ENCODE assay signal across 13 cellular contexts in the genomic region with DNA sequence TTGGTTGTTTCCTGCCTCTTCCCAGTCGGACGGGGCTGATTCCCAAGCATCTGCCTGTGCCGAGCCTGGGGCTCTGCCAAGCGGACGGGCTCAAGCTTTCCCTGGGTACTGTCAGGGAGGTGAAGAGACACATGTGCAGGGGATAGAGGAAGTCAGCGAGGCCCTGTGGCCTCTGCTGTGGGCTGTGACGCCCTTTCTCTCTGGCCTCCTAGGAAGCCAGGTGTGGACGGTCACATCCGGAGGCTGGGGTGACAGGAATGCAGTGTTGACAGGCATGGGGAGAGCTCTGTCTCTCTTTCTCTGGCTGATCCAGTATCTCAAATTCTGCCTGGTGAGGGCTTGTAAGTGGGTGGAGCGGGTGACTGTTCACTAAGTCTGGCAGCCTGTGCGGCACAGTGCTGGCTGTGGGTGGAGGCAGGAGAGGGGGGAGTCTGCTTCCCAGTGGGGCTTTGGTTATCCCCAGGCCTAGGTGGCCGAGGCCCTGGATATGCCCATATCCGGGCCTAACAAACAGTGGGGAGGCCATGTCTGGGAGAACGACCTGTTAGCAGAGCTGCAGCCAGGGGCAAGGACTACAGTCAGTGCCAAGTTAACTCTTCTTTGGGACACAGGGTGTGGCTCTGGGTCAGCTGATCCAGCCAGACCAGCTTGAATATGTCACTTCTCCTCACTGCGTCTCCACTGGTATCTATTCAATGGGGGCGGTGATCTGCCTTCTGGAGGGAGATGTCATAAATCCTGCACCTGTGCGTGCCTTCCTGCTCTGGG. TPM values are rescaled to one million over a fixed set of nuclear protein-coding genes. Genes with fewer than 3 reads are reported as not detected.
DNase-seq lines count a peak whose midpoint lies in the region; ATAC-seq and TF ChIP-seq lines count a peak whose summit lies in the region.
"Had no signal": no experiment of that assay in that cellular context is flagged by ENCODE, and none has a peak within 500 bp of the region (broad histone marks: within the 10 kb centered on the region; RNA-seq: fewer than 3 reads in every experiment).

No MANE protein-coding gene starts in this region.

- peaks cover 24 to 30% of the 10 kb centered on the region in 2 donors for H3K36me3 Mint-ChIP-seq in CD4-positive, alpha-beta memory T cell

- no peak overlapping the region for H3K27ac ChIP-seq in CD4-positive, alpha-beta memory T cell (ENCODE audit: low read depth, low read length)
- no peak overlapping the region for H3K27ac ChIP-seq in neural cell (ENCODE audit: low read length)

- no peak for TF ChIP-seq EP300 in neural cell (conservative IDR thresholded peaks at IDR 0.05; ENCODE audit: poor library complexity, severe bottlenecking)

- CTCF ChIA-PET in CD4-positive, alpha-beta memory T cell (lab: Charles Lee; ENCODE audit: partially characterized antibody) = no interaction called here

- H3K9me3 Mint-ChIP-seq in CD4-positive, alpha-beta memory T cell = no peaks in the 10 kb centered on the region

- H3K4me3 Mint-ChIP-seq in CD4-positive, alpha-beta memory T cell = peak overlapping the region in 5 of 8 donors; percentile 50 to 90 (median 63)

- TF ChIP-seq POLR2A in erythroblast (IDR thresholded peaks at IDR 0.05; ENCODE audit: low read length) = no peak

- ATAC-seq in HG03039 (IDR thresholded peaks at IDR 0.05; ENCODE audit: unreplicated experiment) (no peak), HG02571 (IDR thresholded peaks at IDR 0.05; ENCODE audit: unreplicated experiment) (no peak), HG03432 (IDR thresholded peaks at IDR 0.05; ENCODE audit: unreplicated experiment) (no peak)

- H3K4me1 Mint-ChIP-seq in CD4-positive, alpha-beta memory T cell = peaks cover 4 to 20% (median 13%) of the 10 kb centered on the region in 4 donors

- H2AFZ ChIP-seq in Loucy (ENCODE audit: low read length) (no peak overlapping the region), neural cell (ENCODE audit: low read depth, low read length) (no peak overlapping the region)

- no peaks in the 10 kb centered on the region for H3K9me3 ChIP-seq in CD4-positive, alpha-beta memory T cell (ENCODE audit: control insufficient read depth in 1 of 2, low read length in 2 of 2)
- no peaks in the 10 kb centered on the region for H3K9me3 ChIP-seq in Loucy (ENCODE audit: insufficient read depth, low read depth, low read length)
- no peaks in the 10 kb centered on the region for H3K9me3 ChIP-seq in neural cell (ENCODE audit: low read length)

- H3K27me3 ChIP-seq in CD4-positive, alpha-beta memory T cell (ENCODE audit: insufficient read depth, low read length) = no peaks in the 10 kb centered on the region
- no peaks in the 10 kb centered on the region for H3K27me3 ChIP-seq in Loucy (ENCODE audit: insufficient read depth, low read length, poor library complexity, severe bottlenecking)
- no peaks in the 10 kb centered on the region for H3K27me3 ChIP-seq in neural cell (ENCODE audit: insufficient read depth, low read depth, low read length)

- H3K4me3 ChIP-seq in CD4-positive, alpha-beta memory T cell (ENCODE audit: low read length in 2 of 2) = no peak overlapping the region
- H3K4me3 ChIP-seq in Loucy (ENCODE audit: low read length, poor library complexity, severe bottlenecking) (no peak overlapping the region), neural cell (ENCODE audit: low read length) (peak overlapping the region; percentile 83)

- POLR2A ChIA-PET in CD4-positive, alpha-beta memory T cell (lab: Charles Lee; ENCODE audit: partially characterized antibody) = interaction anchor here (1.1 kb wide), 1 partner anchor 26 kb away, joined by 4 read pairs; no protein-coding TSS in a partner anchor

- H3K79me2 ChIP-seq in Loucy (ENCODE audit: insufficient read depth, low read length) = no peaks in the 10 kb centered on the region
- no peaks in the 10 kb centered on the region for H3K79me2 ChIP-seq in neural cell (replicated peaks; ENCODE audit: insufficient read depth, low read length)

- H3F3A ChIP-seq in Loucy (ENCODE audit: low read depth) (no peaks in the 10 kb centered on the region), neural cell (ENCODE audit: insufficient read depth, low read length, poor library complexity, severe bottlenecking) (no peaks in the 10 kb centered on the region)

- no peak for TF ChIP-seq RAD21 in neural cell (conservative IDR thresholded peaks at IDR 0.05)

- no peak for DNase-seq in CD4-positive, alpha-beta memory T cell
- DNase-seq in erythroblast (lab: John Stamatoyannopoulos, UW) = peak; percentile 21 to 27
- DNase-seq: activated effector memory CD4-positive, alpha-beta T cell treated with anti-CD3 and anti-CD28 coated beads, Interleukin-2, amount 50 U/mL, for 16 hours; effector memory CD4-positive, alpha-beta T cell; NCI-H2081 treated with DMSO at 0.1 percent for 48 hours; stimulated activated CD4-positive, alpha-beta T cell treated with anti-CD3 and anti-CD28 coated beads, Interleukin-1b, Interleukin-23, amount 100 ng/mL, for 48 hours had no signal

- peaks cover 14% of the 10 kb centered on the region for H3K4me1 ChIP-seq in CD4-positive, alpha-beta memory T cell (ENCODE audit: insufficient read depth, low read length)
- H3K4me1 ChIP-seq in Loucy (ENCODE audit: insufficient read depth, low read length, poor library complexity, severe bottlenecking) = peaks cover 15% of the 10 kb centered on the region

- no peaks in the 10 kb centered on the region for H3K27me3 Mint-ChIP-seq in CD4-positive, alpha-beta memory T cell

- peak overlapping the region in 1 of 7 donors; percentile 21 for H3K27ac Mint-ChIP-seq in CD4-positive, alpha-beta memory T cell

- H3K36me3 ChIP-seq in CD4-positive, alpha-beta memory T cell (ENCODE audit: insufficient read depth, low read length) = peaks cover 15% of the 10 kb centered on the region
- H3K36me3 ChIP-seq in Loucy (ENCODE audit: insufficient read depth, low read length) = no peaks in the 10 kb centered on the region
- no peaks in the 10 kb centered on the region for H3K36me3 ChIP-seq in neural cell (ENCODE audit: insufficient read depth, low read length)

- intact Hi-C loops in CD4-positive, alpha-beta memory T cell (cut with micrococcal nuclease) = no loop called here

- no peaks in the 10 kb centered on the region for H3K9me2 ChIP-seq in Loucy (replicated peaks; ENCODE audit: low read depth, low read length)
- no peaks in the 10 kb centered on the region for H3K9me2 ChIP-seq in neural cell (ENCODE audit: insufficient read depth, low read length)

- H3K9ac ChIP-seq in Loucy (ENCODE audit: low read depth, low read length, poor library complexity, severe bottlenecking) (no peak overlapping the region), neural cell (ENCODE audit: low read length) (no peak overlapping the region)

- no peak for TF ChIP-seq CTCF in Loucy (conservative IDR thresholded peaks at IDR 0.05; ENCODE audit: low read length)
- TF ChIP-seq CTCF in neural cell (IDR thresholded peaks at IDR 0.05; ENCODE audit: poor library complexity, severe bottlenecking) = no peak

- H3K4me2 ChIP-seq in Loucy (ENCODE audit: low read depth, low read length, poor library complexity, severe bottlenecking) = peak overlapping the region; percentile 87
- H3K4me2 ChIP-seq in neural cell (ENCODE audit: low read length) = no peak overlapping the region

- H4K20me1 ChIP-seq in Loucy (ENCODE audit: insufficient read depth, low read length, poor library complexity, severe bottlenecking) (no peaks in the 10 kb centered on the region), neural cell (ENCODE audit: insufficient read depth) (no peaks in the 10 kb centered on the region)

TF ChIP-seq in neural cell, 6 proteins besides CTCF, POLR2A, EP300 and RAD21 (continues in another document):
- no peak for TF ChIP-seq TAF1 (IDR thresholded peaks at IDR 0.05; ENCODE audit: low read depth)
- TF ChIP-seq POLR2AphosphoS5 (IDR thresholded peaks at IDR 0.05) = no peak
- TF ChIP-seq, protein P1, sequence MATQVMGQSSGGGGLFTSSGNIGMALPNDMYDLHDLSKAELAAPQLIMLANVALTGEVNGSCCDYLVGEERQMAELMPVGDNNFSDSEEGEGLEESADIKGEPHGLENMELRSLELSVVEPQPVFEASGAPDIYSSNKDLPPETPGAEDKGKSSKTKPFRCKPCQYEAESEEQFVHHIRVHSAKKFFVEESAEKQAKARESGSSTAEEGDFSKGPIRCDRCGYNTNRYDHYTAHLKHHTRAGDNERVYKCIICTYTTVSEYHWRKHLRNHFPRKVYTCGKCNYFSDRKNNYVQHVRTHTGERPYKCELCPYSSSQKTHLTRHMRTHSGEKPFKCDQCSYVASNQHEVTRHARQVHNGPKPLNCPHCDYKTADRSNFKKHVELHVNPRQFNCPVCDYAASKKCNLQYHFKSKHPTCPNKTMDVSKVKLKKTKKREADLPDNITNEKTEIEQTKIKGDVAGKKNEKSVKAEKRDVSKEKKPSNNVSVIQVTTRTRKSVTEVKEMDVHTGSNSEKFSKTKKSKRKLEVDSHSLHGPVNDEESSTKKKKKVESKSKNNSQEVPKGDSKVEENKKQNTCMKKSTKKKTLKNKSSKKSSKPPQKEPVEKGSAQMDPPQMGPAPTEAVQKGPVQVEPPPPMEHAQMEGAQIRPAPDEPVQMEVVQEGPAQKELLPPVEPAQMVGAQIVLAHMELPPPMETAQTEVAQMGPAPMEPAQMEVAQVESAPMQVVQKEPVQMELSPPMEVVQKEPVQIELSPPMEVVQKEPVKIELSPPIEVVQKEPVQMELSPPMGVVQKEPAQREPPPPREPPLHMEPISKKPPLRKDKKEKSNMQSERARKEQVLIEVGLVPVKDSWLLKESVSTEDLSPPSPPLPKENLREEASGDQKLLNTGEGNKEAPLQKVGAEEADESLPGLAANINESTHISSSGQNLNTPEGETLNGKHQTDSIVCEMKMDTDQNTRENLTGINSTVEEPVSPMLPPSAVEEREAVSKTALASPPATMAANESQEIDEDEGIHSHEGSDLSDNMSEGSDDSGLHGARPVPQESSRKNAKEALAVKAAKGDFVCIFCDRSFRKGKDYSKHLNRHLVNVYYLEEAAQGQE (IDR thresholded peaks at IDR 0.05; ENCODE audit: borderline replicate concordance) = no peak
- TF ChIP-seq EZH2 (IDR thresholded peaks at IDR 0.05; ENCODE audit: borderline replicate concordance, insufficient read depth, low read length, poor library complexity, severe bottlenecking) = no peak
- TF ChIP-seq MXI1 (conservative IDR thresholded peaks at IDR 0.05; ENCODE audit: poor library complexity, severe bottlenecking) = no peak

RNA-seq across cellular contexts. Expression of a gene that starts 2.0 kb away (rescaled TPM):
- total RNA-seq in CD4-positive, alpha-beta memory T cell = 10 to 100 TPM; 32.3 to 33.4 TPM
- polyA plus RNA-seq in CD4-positive, alpha-beta memory T cell = 10 to 100 TPM in 1 of 2 donors, 1 to 10 TPM in 1; 9.0 to 13.2 TPM
- 96.3 and 111 TPM in 2 replicates for polyA plus RNA-seq in neural cell
- 51.9 and 60.4 TPM in 2 replicates for polyA minus RNA-seq in neural cell

RNA-seq across cellular contexts. Expression of a gene that starts 34.0 kb away (rescaled TPM):
- 1 to 10 TPM; 3.7 to 5.2 TPM for total RNA-seq in CD4-positive, alpha-beta memory T cell
- polyA plus RNA-seq in CD4-positive, alpha-beta memory T cell = 1 to 10 TPM; 6.1 to 7.4 TPM
- 54.5 and 56.0 TPM in 2 replicates for polyA plus RNA-seq in neural cell
- polyA minus RNA-seq in neural cell = 21.4 and 30.2 TPM in 2 replicates

RNA-seq across cellular contexts. Expression of a gene that starts 34.2 kb away (rescaled TPM):
- under 1 TPM; 0.29 to 0.58 TPM for total RNA-seq in CD4-positive, alpha-beta memory T cell
- 1 to 10 TPM in 1 of 2 donors, under 1 TPM in 1; 0.34 to 1.4 TPM for polyA plus RNA-seq in CD4-positive, alpha-beta memory T cell
- polyA plus RNA-seq in neural cell = 5.4 and 5.8 TPM in 2 replicates
- 3.4 and 3.9 TPM in 2 replicates for polyA minus RNA-seq in neural cell

RNA-seq across cellular contexts. Expression of a gene that starts 56.0 kb away (rescaled TPM):
- under 1 TPM; 0.61 to 0.90 TPM for total RNA-seq in CD4-positive, alpha-beta memory T cell
- polyA plus RNA-seq in CD4-positive, alpha-beta memory T cell = not detected
- polyA plus RNA-seq in neural cell = not detected in 2 replicates
- polyA minus RNA-seq in neural cell = not detected in 2 replicates
- total RNA-seq: Daoy, subcutaneous adipose tissue had no signal

Comparison
In these comparisons a context has a peak if more than half of its experiments do, and no peak if none do; other contexts are left out.
1. DNase-seq: peak in erythroblast (2 of 2); none in CD4-positive, alpha-beta memory T cell (0 of 5).